ENCODE assay signal across 11 cellular contexts in genomic region chr15:63211549-63211948, GRCh38. TPM values are rescaled to one million over a fixed set of nuclear protein-coding genes. Genes with fewer than 3 reads are reported as not detected.
DNase-seq lines count a peak whose midpoint lies in the region; ATAC-seq and TF ChIP-seq lines count a peak whose summit lies in the region.
"Had no signal": no experiment of that assay in that cellular context is flagged by ENCODE, and none has a peak within 500 bp of the region (broad histone marks: within the 10 kb centered on the region; RNA-seq: fewer than 3 reads in every experiment).

No MANE protein-coding gene starts in this region.

- no peak overlapping the region for H3K14ac ChIP-seq in neuronal stem cell (ENCODE audit: low read length)

- CTCF ChIA-PET in A673 (lab: Charles Lee) (no interaction called here), OCI-LY7 (lab: Charles Lee; ENCODE audit: unreplicated experiment) (no interaction called here)

- DNase-seq in A673 (ENCODE audit: low spot score) (no peak), GM23248 (no peak), OCI-LY7 (ENCODE audit: low spot score) (no peak), neuronal stem cell (ENCODE audit: low spot score) (no peak), SHP77 treated with DMSO at 0.1 percent for 48 hours (lab: John Stamatoyannopoulos, UW) (no peak), SK-N-DZ (ENCODE audit: low spot score) (no peak)
- no peak for DNase-seq in activated naive CD8-positive, alpha-beta T cell treated with anti-CD3 and anti-CD28 coated beads, Interleukin-2, amount 10 ng/mL, durations not matched to agents 7 days and 5 days
- no peak for DNase-seq in naive thymus-derived CD8-positive, alpha-beta T cell
- DNase-seq: DMS153; midbrain; stimulated activated CD4-positive, alpha-beta T cell treated with anti-CD3 and anti-CD28 coated beads, Interleukin-12 subunit alpha, Interleukin-12 subunit beta, amount 100 ng/mL, for 4 hours had no signal

- no peaks in the 10 kb centered on the region for H3K27me3 ChIP-seq in A673 (replicated peaks; ENCODE audit: insufficient read depth, low read depth, low read length, poor library complexity)
- H3K27me3 ChIP-seq in GM23248 (replicated peaks; ENCODE audit: insufficient read depth): no peaks in the 10 kb centered on the region
- H3K27me3 ChIP-seq in neuronal stem cell (ENCODE audit: control insufficient read depth in 3 of 3, insufficient read depth in 3 of 3, low read depth in 1 of 3, low read length in 3 of 3): no peaks in the 10 kb centered on the region

- H3K27me3 Mint-ChIP-seq in activated naive CD8-positive, alpha-beta T cell treated with anti-CD3 and anti-CD28 coated beads, Interleukin-2, amount 10 ng/mL, durations not matched to agents 7 days and 5 days: no peaks in the 10 kb centered on the region
- no peaks in the 10 kb centered on the region for H3K27me3 Mint-ChIP-seq in naive thymus-derived CD8-positive, alpha-beta T cell

- peak overlapping the region; percentile 72 for H3K27ac ChIP-seq in A673 (ENCODE audit: low read depth, low read length, poor library complexity, severe bottlenecking)
- H3K27ac ChIP-seq in GM23248: peak overlapping the region; percentile 80
- no peak overlapping the region for H3K27ac ChIP-seq in OCI-LY7 (ENCODE audit: low read depth, low read length, poor library complexity, severe bottlenecking)
- H3K27ac ChIP-seq in neuronal stem cell (replicated peaks; ENCODE audit: low read length): no peak overlapping the region

- H2BK12ac ChIP-seq in neuronal stem cell (ENCODE audit: low read length): no peak overlapping the region

- H3K36me3 ChIP-seq in A673 (ENCODE audit: insufficient read depth, low read length, poor library complexity, severe bottlenecking) (no peaks in the 10 kb centered on the region), GM23248 (ENCODE audit: low read depth) (no peaks in the 10 kb centered on the region), OCI-LY7 (ENCODE audit: insufficient read depth, low read length) (no peaks in the 10 kb centered on the region), neuronal stem cell (replicated peaks in 1 of 2; ENCODE audit: control insufficient read depth in 2 of 2, insufficient read depth in 2 of 2, low read length in 2 of 2) (peaks cover 0 to 1% of the 10 kb centered on the region in 2 donors)

- H2AFZ ChIP-seq in GM23248 (no peak overlapping the region), OCI-LY7 (ENCODE audit: low read length) (no peak overlapping the region), neuronal stem cell (ENCODE audit: low read length) (no peak overlapping the region)

- H3K79me2 ChIP-seq in GM23248 (ENCODE audit: insufficient read depth): peaks cover 84% of the 10 kb centered on the region
- peaks cover 21% of the 10 kb centered on the region; the same call in 1 of the 2 replicates for H3K79me2 ChIP-seq in OCI-LY7 (ENCODE audit: insufficient read depth, low read depth, low read length)

- H4K8ac ChIP-seq in neuronal stem cell (ENCODE audit: low read depth, low read length): no peak overlapping the region

- H2BK5ac ChIP-seq in neuronal stem cell (ENCODE audit: low read length): no peak overlapping the region

- peaks cover 67% of the 10 kb centered on the region for H3K4me1 Mint-ChIP-seq in activated naive CD8-positive, alpha-beta T cell treated with anti-CD3 and anti-CD28 coated beads, Interleukin-2, amount 10 ng/mL, durations not matched to agents 7 days and 5 days
- H3K4me1 Mint-ChIP-seq in naive thymus-derived CD8-positive, alpha-beta T cell: peaks cover 45 to 84% (median 77%) of the 10 kb centered on the region in 4 donors

- H3K4me2 ChIP-seq in GM23248 (ENCODE audit: unreplicated experiment) (peak overlapping the region; percentile 51), OCI-LY7 (ENCODE audit: low read length) (no peak overlapping the region), neuronal stem cell (ENCODE audit: insufficient read depth, low read length, poor library complexity, severe bottlenecking) (no peak overlapping the region)

- H3K36me3 Mint-ChIP-seq in activated naive CD8-positive, alpha-beta T cell treated with anti-CD3 and anti-CD28 coated beads, Interleukin-2, amount 10 ng/mL, durations not matched to agents 7 days and 5 days: peaks cover 27% of the 10 kb centered on the region
- H3K36me3 Mint-ChIP-seq in naive thymus-derived CD8-positive, alpha-beta T cell: peaks cover 0 to 31% (median 4%) of the 10 kb centered on the region in 3 donors

- intact Hi-C loops in A673 (cut with micrococcal nuclease; ENCODE audit: unreplicated experiment) (no loop called here), OCI-LY7 (cut with micrococcal nuclease; ENCODE audit: unreplicated experiment) (no loop called here)

- in situ Hi-C loops in GM23248 (cut with MboI): no loop called here

- no peak overlapping the region for H2BK15ac ChIP-seq in neuronal stem cell (ENCODE audit: low read length)

- H4K20me1 ChIP-seq in GM23248 (ENCODE audit: insufficient read depth): no peaks in the 10 kb centered on the region
- no peaks in the 10 kb centered on the region for H4K20me1 ChIP-seq in OCI-LY7 (ENCODE audit: insufficient read depth, low read length)

- H3K4me3 Mint-ChIP-seq in activated naive CD8-positive, alpha-beta T cell treated with anti-CD3 and anti-CD28 coated beads, Interleukin-2, amount 10 ng/mL, durations not matched to agents 7 days and 5 days: peak overlapping the region; percentile 77
- peak overlapping the region in 8 of 10 donors; percentile 3 to 73 (median 36) for H3K4me3 Mint-ChIP-seq in naive thymus-derived CD8-positive, alpha-beta T cell

- no peak overlapping the region for H2BK120ac ChIP-seq in neuronal stem cell (ENCODE audit: low read depth, low read length)

- H3K9me3 ChIP-seq in A673 (ENCODE audit: low read depth, low read length, poor library complexity, severe bottlenecking): no peaks in the 10 kb centered on the region
- H3K9me3 ChIP-seq in GM23248 (ENCODE audit: low read depth): no peaks in the 10 kb centered on the region
- no peaks in the 10 kb centered on the region for H3K9me3 ChIP-seq in OCI-LY7 (ENCODE audit: low read length)
- peaks cover 0 to 2% of the 10 kb centered on the region in 2 donors for H3K9me3 ChIP-seq in neuronal stem cell (replicated peaks in 1 of 2; ENCODE audit: control insufficient read depth in 2 of 2, insufficient read depth in 1 of 2, low read depth in 1 of 2, low read length in 2 of 2)

- H3K9me2 ChIP-seq in GM23248 (ENCODE audit: insufficient read depth) (no peaks in the 10 kb centered on the region), OCI-LY7 (ENCODE audit: insufficient read depth, low read length) (no peaks in the 10 kb centered on the region)

- peaks cover 2% of the 10 kb centered on the region for H3K79me1 ChIP-seq in neuronal stem cell (ENCODE audit: low read depth, low read length)

- H2AK5ac ChIP-seq in neuronal stem cell (ENCODE audit: low read depth, low read length): no peak overlapping the region

- POLR2A ChIA-PET in A673 (lab: Charles Lee; ENCODE audit: low non-redundant PET): no interaction called here
- POLR2A ChIA-PET in activated naive CD8-positive, alpha-beta T cell treated with anti-CD3 and anti-CD28 coated beads, Interleukin-2, amount 10 ng/mL, durations not matched to agents 7 days and 5 days (lab: Charles Lee): interaction anchor here (0.8 to 2.9 kb wide), 6 partner anchors 8 to 22 kb away, joined by 3 to 20 read pairs (median 7); partner anchors contain the start of gene RAB8B
- POLR2A ChIA-PET in naive thymus-derived CD8-positive, alpha-beta T cell (lab: Charles Lee): interaction anchor here (2.0 to 2.6 kb wide), 2 partner anchors 18 to 19 kb away, joined by 8 to 12 read pairs; no protein-coding TSS in a partner anchor
- POLR2A ChIA-PET in OCI-LY7 (lab: Charles Lee): interaction anchor here (0.6 to 1.4 kb wide), 3 partner anchors 9 to 36 kb away, joined by 3 to 5 read pairs (median 3); no protein-coding TSS in a partner anchor

- TF ChIP-seq CTCF in A673 (conservative IDR thresholded peaks at IDR 0.05; ENCODE audit: low read depth, low read length) (no peak), OCI-LY7 (conservative IDR thresholded peaks at IDR 0.05; ENCODE audit: low read length) (no peak)

- no peaks in the 10 kb centered on the region for H3K9me3 Mint-ChIP-seq in activated naive CD8-positive, alpha-beta T cell treated with anti-CD3 and anti-CD28 coated beads, Interleukin-2, amount 10 ng/mL, durations not matched to agents 7 days and 5 days
- H3K9me3 Mint-ChIP-seq in naive thymus-derived CD8-positive, alpha-beta T cell: no peaks in the 10 kb centered on the region

- H3K18ac ChIP-seq in neuronal stem cell (ENCODE audit: low read length): no peak overlapping the region

- H3K4me3 ChIP-seq in A673 (ENCODE audit: low read depth, low read length, poor library complexity, severe bottlenecking) (no peak overlapping the region), GM23248 (peak overlapping the region; percentile 29; the same call in 1 of the 2 replicates), OCI-LY7 (ENCODE audit: low read depth, low read length, poor library complexity, severe bottlenecking) (no peak overlapping the region), neuronal stem cell (ENCODE audit: low read length in 2 of 2) (no peak overlapping the region)

- no peak overlapping the region for H4K91ac ChIP-seq in neuronal stem cell (ENCODE audit: low read depth, low read length, poor library complexity)

- H3K4me1 ChIP-seq in A673 (ENCODE audit: insufficient read depth, low read length, poor library complexity, severe bottlenecking) (peaks cover 40% of the 10 kb centered on the region), GM23248 (ENCODE audit: insufficient read depth) (peaks cover 40% of the 10 kb centered on the region), OCI-LY7 (ENCODE audit: insufficient read depth, low read length, poor library complexity, severe bottlenecking) (peaks cover 38% of the 10 kb centered on the region), neuronal stem cell (ENCODE audit: control insufficient read depth in 2 of 2, insufficient read depth in 1 of 2, low read depth in 1 of 2, low read length in 2 of 2) (peaks cover 2 to 14% of the 10 kb centered on the region in 2 donors)

- BruUV-seq in A673 (replicated peaks; lab: Mats Ljungman, UMichigan) (no TSS peak), OCI-LY7 (replicated peaks; lab: Mats Ljungman, UMichigan) (no TSS peak)

- 96 to 98% methylated on average over 2 of the region's 2 CpGs for WGBS in GM23248 (ENCODE audit: low coverage in 1 of 2, low lambda C conversion rate in 2 of 2, missing lambda C conversion rate in 2 of 2), 2 experiments
- no CpG with 5 or more reads among the region's 2 CpGs for WGBS in neuronal stem cell (ENCODE audit: extremely low coverage in 2 of 2, insufficient read length in 2 of 2, insufficient replicate concordance in 1 of 2), 2 donors

- H3K23ac ChIP-seq in neuronal stem cell (ENCODE audit: low read depth, low read length, poor library complexity): no peak overlapping the region

- peaks cover 46% of the 10 kb centered on the region for H3F3A ChIP-seq in GM23248 (ENCODE audit: insufficient read depth)

- peak overlapping the region; percentile 88 for H3K27ac Mint-ChIP-seq in activated naive CD8-positive, alpha-beta T cell treated with anti-CD3 and anti-CD28 coated beads, Interleukin-2, amount 10 ng/mL, durations not matched to agents 7 days and 5 days
- peak overlapping the region in 6 of 10 donors; percentile 1 to 91 (median 78) for H3K27ac Mint-ChIP-seq in naive thymus-derived CD8-positive, alpha-beta T cell

- no peak for ATAC-seq in activated naive CD8-positive, alpha-beta T cell treated with anti-CD3 and anti-CD28 coated beads, Interleukin-2, amount 10 ng/mL, durations not matched to agents 7 days and 5 days (ENCODE audit: low read depth)
- no peak for ATAC-seq in naive thymus-derived CD8-positive, alpha-beta T cell

- H3K4ac ChIP-seq in neuronal stem cell (ENCODE audit: low read length): no peak overlapping the region

- peak overlapping the region; percentile 58 for H3K9ac ChIP-seq in GM23248
- H3K9ac ChIP-seq in neuronal stem cell (ENCODE audit: low read depth, low read length, poor library complexity): no peak overlapping the region

RNA-seq across cellular contexts. Expression of gene RAB8B, which starts 22.1 kb away (rescaled TPM):
- 29.1 and 34.3 TPM in 2 replicates for total RNA-seq in A673 (2021)
- 54.3 and 54.6 TPM in 2 replicates for total RNA-seq in GM23248 (2014; rRNA removed; shearing (Covaris generic))
- polyA plus RNA-seq in GM23248 (2016; fragmentation: Nextera tagmentation; extraction: Ambion mirVana): 37.8 and 43.6 TPM in 2 replicates
- 100 to 1,000 TPM; 111 TPM for total RNA-seq in activated naive CD8-positive, alpha-beta T cell treated with anti-CD3 and anti-CD28 coated beads, Interleukin-2, amount 10 ng/mL, durations not matched to agents 7 days and 5 days
- total RNA-seq in naive thymus-derived CD8-positive, alpha-beta T cell: 10 to 100 TPM; 78.4 to 79.6 TPM
- polyA plus RNA-seq in naive thymus-derived CD8-positive, alpha-beta T cell: 10 to 100 TPM; 35.1 to 40.7 (median 35.3) TPM
- total RNA-seq in OCI-LY7 (2014; rRNA removed; shearing (Covaris generic)): 4.9 and 9.5 TPM in 2 replicates
- 18.6 and 18.7 TPM in 2 replicates for total RNA-seq in OCI-LY7 (2022)
- polyA plus RNA-seq in neuronal stem cell (2013, experiment 1 of 2): 94.7 TPM
- polyA plus RNA-seq in neuronal stem cell (2013, experiment 2 of 2): 90.1 TPM
- 16.8 and 17.2 TPM in 2 replicates for polyA plus RNA-seq in SK-N-DZ (2014; cell fraction: cytosol; rRNA removed)
- 10.5 and 11.0 TPM in 2 replicates for polyA plus RNA-seq in SK-N-DZ (2014; cell fraction: nucleus; rRNA removed)

RNA-seq across cellular contexts. Expression of gene RPS27L, which starts 54.3 kb away (rescaled TPM):
- 64.2 and 65.6 TPM in 2 replicates for total RNA-seq in A673 (2021)
- total RNA-seq in GM23248 (2014; rRNA removed; shearing (Covaris generic)): 110 and 151 TPM in 2 replicates
- polyA plus RNA-seq in GM23248 (2016; fragmentation: Nextera tagmentation; extraction: Ambion mirVana): 1,175 and 1,181 TPM in 2 replicates
- total RNA-seq in activated naive CD8-positive, alpha-beta T cell treated with anti-CD3 and anti-CD28 coated beads, Interleukin-2, amount 10 ng/mL, durations not matched to agents 7 days and 5 days: 100 to 1,000 TPM; 177 to 179 TPM
- 100 to 1,000 TPM; 139 to 142 TPM for total RNA-seq in naive thymus-derived CD8-positive, alpha-beta T cell
- 100 to 1,000 TPM; 143 to 221 (median 206) TPM for polyA plus RNA-seq in naive thymus-derived CD8-positive, alpha-beta T cell
- total RNA-seq in OCI-LY7 (2014; rRNA removed; shearing (Covaris generic)): 41.3 and 55.5 TPM in 2 replicates
- total RNA-seq in OCI-LY7 (2022): 60.3 and 77.1 TPM in 2 replicates
- 199 TPM for polyA plus RNA-seq in neuronal stem cell (2013, experiment 1 of 2)
- polyA plus RNA-seq in neuronal stem cell (2013, experiment 2 of 2): 200 TPM
- polyA plus RNA-seq in SK-N-DZ (2014; cell fraction: cytosol; rRNA removed): 38.8 and 44.2 TPM in 2 replicates
- 36.0 and 47.6 TPM in 2 replicates for polyA plus RNA-seq in SK-N-DZ (2014; cell fraction: nucleus; rRNA removed)

Comparison
In these comparisons a context has a peak if more than half of its experiments do, and no peak if none do; other contexts are left out.
1. H3K27ac ChIP-seq: peak in A673 (single experiment) and GM23248 (single experiment); none in OCI-LY7 (single experiment) and neuronal stem cell (single experiment).